Comparison of ENCODE assay signal across 8 cellular contexts in the genomic region with DNA sequence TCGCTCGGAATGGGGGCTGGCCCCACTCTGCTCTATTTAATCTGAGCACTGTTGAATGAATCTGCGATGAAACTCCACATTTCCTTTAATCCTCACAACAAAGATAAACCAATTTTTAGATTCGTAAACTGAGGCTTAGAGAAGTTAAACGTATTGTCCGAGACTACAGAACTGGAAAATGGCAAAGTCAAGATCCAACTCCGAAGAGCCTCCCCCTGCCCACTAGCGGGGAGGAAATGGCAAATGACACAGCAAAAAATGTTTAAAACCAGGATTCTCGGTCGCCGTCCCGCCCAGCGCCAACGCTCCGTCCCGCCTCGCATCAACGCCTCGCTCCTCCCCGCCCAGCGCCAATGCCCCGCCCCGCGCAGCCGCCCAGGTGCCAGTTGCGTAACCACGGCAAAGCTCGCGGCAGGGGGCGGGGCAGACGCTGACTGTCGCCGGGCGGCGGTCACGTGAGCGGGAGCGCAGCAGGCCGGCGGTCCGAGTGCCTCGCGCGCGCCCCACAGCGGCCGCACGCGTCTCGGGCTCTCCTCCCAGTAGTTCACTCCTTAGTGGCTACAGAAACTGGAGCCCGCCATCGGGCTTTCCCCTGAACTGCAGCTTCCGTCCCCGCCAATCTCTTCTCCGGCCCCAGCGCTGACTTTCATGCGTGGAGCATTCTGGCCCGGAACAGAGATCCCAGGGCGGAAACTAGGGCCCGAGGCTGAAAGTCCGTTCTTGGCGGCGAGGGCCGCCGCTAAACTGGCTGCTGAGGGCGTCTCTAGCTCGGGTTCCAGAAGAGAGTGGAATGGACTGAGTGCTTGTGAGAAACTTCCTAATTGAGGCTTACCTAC. TPM values are rescaled to one million over a fixed set of nuclear protein-coding genes. Genes with fewer than 3 reads are reported as not detected.
DNase-seq lines count a peak whose midpoint lies in the region; ATAC-seq and TF ChIP-seq lines count a peak whose summit lies in the region.

No MANE protein-coding gene starts in this region.

- H3K4me1 ChIP-seq in mucosa of stomach (ENCODE audit: control insufficient read depth, insufficient read depth, low read length) = peaks cover 12% of the 10 kb centered on the region

- peak; percentile 75 for TF ChIP-seq CTCF in epithelial cell of proximal tubule (conservative IDR thresholded peaks at IDR 0.05; ENCODE audit: low read depth, low read length)

- H3K9me3 ChIP-seq in mucosa of stomach (ENCODE audit: control insufficient read depth, low read length) = no peaks in the 10 kb centered on the region

- H3K4me3 ChIP-seq in epithelial cell of proximal tubule (ENCODE audit: low read depth, low read length) (peak overlapping the region; percentile 57), mucosa of stomach (ENCODE audit: low read length) (peak overlapping the region; percentile 69)

- peak; percentile 57; the same call in 1 of the 2 replicates for TF ChIP-seq RAD21 in Ishikawa (IDR thresholded peaks at IDR 0.05; ENCODE audit: low read depth)

- peak; percentile 25; the same call in 1 of the 2 replicates for TF ChIP-seq EP300 in Ishikawa (IDR thresholded peaks at IDR 0.05; ENCODE audit: borderline replicate concordance)

- H3K9ac ChIP-seq in mucosa of stomach (ENCODE audit: low read length) = peak overlapping the region; percentile 86

- H3K36me3 ChIP-seq in mucosa of stomach (ENCODE audit: control insufficient read depth, insufficient read depth, low read length) = no peaks in the 10 kb centered on the region

- H3K27me3 ChIP-seq in mucosa of stomach (ENCODE audit: control insufficient read depth, insufficient read depth, low read length) = no peaks in the 10 kb centered on the region

- peak; percentile 89 for ATAC-seq in GM21576 (IDR thresholded peaks at IDR 0.05; ENCODE audit: unreplicated experiment)

- peak; percentile 100 for DNase-seq in DMS53 treated with DMSO at 0.1 percent for 48 hours (lab: John Stamatoyannopoulos, UW; ENCODE audit: unreplicated experiment)
- DNase-seq in OCI-M1 (lab: John Stamatoyannopoulos, UW) = peak; percentile 99
- DNase-seq in activated T-cell treated with anti-CD3 and anti-CD28 coated beads for 48 hours (ENCODE audit: low read depth) = peak; percentile 99
- DNase-seq in epithelial cell of proximal tubule (ENCODE audit: low read depth) = no peak
- peak; percentile 99 for DNase-seq in stimulated activated CD8-positive, alpha-beta memory T cell treated with anti-CD3 and anti-CD28 coated beads, Interleukin-4, amount 100 ng/mL, for 48 hours

TF ChIP-seq in Ishikawa, 13 proteins besides CTCF, POLR2A, EP300 and RAD21:
- TF ChIP-seq CREB1 (IDR thresholded peaks at IDR 0.05; ENCODE audit: low read depth) = no peak; the same call in 1 of the 2 replicates
- peak; percentile 65; the same call in 1 of the 2 replicates for TF ChIP-seq YY1 (IDR thresholded peaks at IDR 0.05; ENCODE audit: low read depth)
- TF ChIP-seq, protein P1, sequence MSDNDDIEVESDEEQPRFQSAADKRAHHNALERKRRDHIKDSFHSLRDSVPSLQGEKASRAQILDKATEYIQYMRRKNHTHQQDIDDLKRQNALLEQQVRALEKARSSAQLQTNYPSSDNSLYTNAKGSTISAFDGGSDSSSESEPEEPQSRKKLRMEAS (IDR thresholded peaks at IDR 0.05) = peak; percentile 90
- no peak for TF ChIP-seq FOXM1 (IDR thresholded peaks at IDR 0.05; ENCODE audit: borderline replicate concordance, low read depth)
- peak; percentile 99 for TF ChIP-seq CEBPB (IDR thresholded peaks at IDR 0.05)
- TF ChIP-seq USF1 (IDR thresholded peaks at IDR 0.05) = peak; percentile 98
- no peak; the same call in 1 of the 2 replicates for TF ChIP-seq TEAD4 (IDR thresholded peaks at IDR 0.05)
- TF ChIP-seq ZBTB7A (IDR thresholded peaks at IDR 0.05; ENCODE audit: low read depth) = no peak
- TF ChIP-seq TCF12 (IDR thresholded peaks at IDR 0.05; ENCODE audit: low read depth) = peak; percentile 50
- no peak; the same call in 1 of the 2 replicates for TF ChIP-seq EGR1 (IDR thresholded peaks at IDR 0.05)
- 0 out of 2 replicates have a peak, but pooled peaks have one; percentile 29 for TF ChIP-seq NFIC (IDR thresholded peaks at IDR 0.05)
- TF ChIP-seq REST (IDR thresholded peaks at IDR 0.05; ENCODE audit: low read depth) = no peak
- TF ChIP-seq TAF1 (IDR thresholded peaks at IDR 0.05; ENCODE audit: low read depth) = peak; percentile 97
TF ChIP-seq in Ishikawa: peak in this region for 7.

RNA-seq across cellular contexts. Expression of gene LRRC23, which starts 13.6 kb away (rescaled TPM):
- 3.8 and 14.5 TPM in 2 replicates for total RNA-seq in epithelial cell of proximal tubule

RNA-seq across cellular contexts. Expression of gene SPSB2, which starts 17.9 kb away (rescaled TPM):
- 9.5 and 17.2 TPM in 2 replicates for total RNA-seq in epithelial cell of proximal tubule

RNA-seq across cellular contexts. Expression of gene ENO2, which starts 23.4 kb away (rescaled TPM):
- total RNA-seq in epithelial cell of proximal tubule = 47.4 and 97.0 TPM in 2 replicates

RNA-seq across cellular contexts. Expression of gene TPI1, which starts 23.7 kb away (rescaled TPM):
- 1,445 and 2,208 TPM in 2 replicates for total RNA-seq in epithelial cell of proximal tubule

RNA-seq across cellular contexts. Expression of gene ATN1, which starts 36.8 kb away (rescaled TPM):
- 17.9 and 19.0 TPM in 2 replicates for total RNA-seq in epithelial cell of proximal tubule
